ENCODE assay signal across 9 cellular contexts in genomic region chr15:64060716-64061115, GRCh38.
"Had no signal": no experiment of that assay in that cellular context is flagged by ENCODE, and none has a peak within 500 bp of the region (broad histone marks: within the 10 kb centered on the region; RNA-seq: fewer than 3 reads in every experiment).

No MANE protein-coding gene starts in this region.

- ATAC-seq: HCT116, HepG2 had no signal

- H3K9me3 Mint-ChIP-seq: HFFc6, IgD-negative memory B cell had no signal

- H3K9me3 ChIP-seq: HAP-1 had no signal

- FAIRE-seq: HepG2 had no signal

- H3K4me3 Mint-ChIP-seq: HFFc6, IgD-negative memory B cell had no signal

- DNase-seq: GM23248, GOT3, H7, HFFc6 had no signal

- H3K4me1 ChIP-seq: HAP-1 had no signal

- H3K36me3 ChIP-seq: HAP-1 had no signal

- H2AFZ ChIP-seq: GM23248 had no signal

- H3K4me3 ChIP-seq: GM23248, HAP-1 had no signal

- H3K27ac ChIP-seq: GM23248, HL-60 had no signal

- H3K27ac Mint-ChIP-seq: HFFc6, IgD-negative memory B cell had no signal

- H3K4me1 Mint-ChIP-seq: IgD-negative memory B cell had no signal

- H3K9ac ChIP-seq: GM23248 had no signal

- H3K27me3 Mint-ChIP-seq: IgD-negative memory B cell had no signal
